Comparison of ENCODE assay signal across 8 cellular contexts in genomic region chr7:44881066-44881600, GRCh38. TPM values are rescaled to one million over a fixed set of nuclear protein-coding genes. Genes with fewer than 3 reads are reported as not detected.
DNase-seq lines count a peak whose midpoint lies in the region; ATAC-seq and TF ChIP-seq lines count a peak whose summit lies in the region.

No MANE protein-coding gene starts in this region.

- no peaks in the 10 kb centered on the region for H3K9me3 ChIP-seq in hepatocyte (ENCODE audit: low read depth)

- 90% methylated on average over 1 of the region's 1 CpG for WGBS in hepatocyte (ENCODE audit: low lambda C conversion rate, missing lambda C conversion rate)

- H3K27ac Mint-ChIP-seq in activated CD4-positive, alpha-beta T cell treated with anti-CD3 and anti-CD28 coated beads, Interleukin-2, amount 10 ng/mL, durations not matched to agents 7 days and 5 days = peak overlapping the region; percentile 59
- H3K27ac Mint-ChIP-seq in activated CD4-positive, alpha-beta memory T cell treated with anti-CD3 and anti-CD28 coated beads for 36 hours = peak overlapping the region; percentile 78
- H3K27ac Mint-ChIP-seq in stimulated activated effector memory CD8-positive, alpha-beta T cell treated with anti-CD3 and anti-CD28 coated beads, Interleukin-12 subunit alpha, Interleukin-12 subunit beta, amount 100 ng/mL, for 72 hours = peak overlapping the region; percentile 32

- no peak overlapping the region for H2AFZ ChIP-seq in hepatocyte

- no peaks in the 10 kb centered on the region for H3K9me2 ChIP-seq in hepatocyte (replicated peaks; ENCODE audit: insufficient read depth)

- no peaks in the 10 kb centered on the region for H3K27me3 ChIP-seq in hepatocyte

- POLR2A ChIA-PET in activated CD4-positive, alpha-beta T cell treated with anti-CD3 and anti-CD28 coated beads, Interleukin-2, amount 10 ng/mL, durations not matched to agents 7 days and 5 days (lab: Charles Lee) = interaction anchor here (1.5 kb wide), 1 partner anchor 34 kb away, joined by 8 read pairs; no protein-coding TSS in a partner anchor
- POLR2A ChIA-PET in activated CD4-positive, alpha-beta memory T cell treated with anti-CD3 and anti-CD28 coated beads for 36 hours (lab: Charles Lee) = interaction anchor here (0.7 to 1.6 kb wide), 8 partner anchors 14 to 231 kb away, joined by 3 to 6 read pairs (median 4); partner anchors contain the start of genes H2AZ2 and TBRG4

- TF ChIP-seq CTCF in hepatocyte (IDR thresholded peaks at IDR 0.05; ENCODE audit: poor library complexity) = no peak

- no peak overlapping the region for H3K27ac ChIP-seq in hepatocyte

- no peaks in the 10 kb centered on the region for H3K9me3 Mint-ChIP-seq in activated CD4-positive, alpha-beta T cell treated with anti-CD3 and anti-CD28 coated beads, Interleukin-2, amount 10 ng/mL, durations not matched to agents 7 days and 5 days
- peaks cover 3% of the 10 kb centered on the region for H3K9me3 Mint-ChIP-seq in activated CD4-positive, alpha-beta memory T cell treated with anti-CD3 and anti-CD28 coated beads for 36 hours
- H3K9me3 Mint-ChIP-seq in stimulated activated effector memory CD8-positive, alpha-beta T cell treated with anti-CD3 and anti-CD28 coated beads, Interleukin-12 subunit alpha, Interleukin-12 subunit beta, amount 100 ng/mL, for 72 hours = no peaks in the 10 kb centered on the region

- no peaks in the 10 kb centered on the region for H3K36me3 ChIP-seq in hepatocyte (replicated peaks; ENCODE audit: insufficient read depth, low read depth)

- H3K36me3 Mint-ChIP-seq in activated CD4-positive, alpha-beta T cell treated with anti-CD3 and anti-CD28 coated beads, Interleukin-2, amount 10 ng/mL, durations not matched to agents 7 days and 5 days (ENCODE audit: low read depth) = peaks cover 64% of the 10 kb centered on the region
- H3K36me3 Mint-ChIP-seq in activated CD4-positive, alpha-beta memory T cell treated with anti-CD3 and anti-CD28 coated beads for 36 hours = peaks cover 61% of the 10 kb centered on the region
- H3K36me3 Mint-ChIP-seq in stimulated activated effector memory CD8-positive, alpha-beta T cell treated with anti-CD3 and anti-CD28 coated beads, Interleukin-12 subunit alpha, Interleukin-12 subunit beta, amount 100 ng/mL, for 72 hours = peaks cover 86% of the 10 kb centered on the region

- H3K4me3 Mint-ChIP-seq in activated CD4-positive, alpha-beta T cell treated with anti-CD3 and anti-CD28 coated beads, Interleukin-2, amount 10 ng/mL, durations not matched to agents 7 days and 5 days = peak overlapping the region; percentile 71
- peak overlapping the region; percentile 67 for H3K4me3 Mint-ChIP-seq in activated CD4-positive, alpha-beta memory T cell treated with anti-CD3 and anti-CD28 coated beads for 36 hours
- H3K4me3 Mint-ChIP-seq in stimulated activated effector memory CD8-positive, alpha-beta T cell treated with anti-CD3 and anti-CD28 coated beads, Interleukin-12 subunit alpha, Interleukin-12 subunit beta, amount 100 ng/mL, for 72 hours = peak overlapping the region; percentile 89

- ATAC-seq in stimulated activated effector memory CD8-positive, alpha-beta T cell treated with anti-CD3 and anti-CD28 coated beads, Interleukin-12 subunit alpha, Interleukin-12 subunit beta, amount 100 ng/mL, for 72 hours = no peak
- ATAC-seq in HG02623 (IDR thresholded peaks at IDR 0.05; ENCODE audit: unreplicated experiment) (no peak), GM19467 (IDR thresholded peaks at IDR 0.05; ENCODE audit: unreplicated experiment) (no peak)

- H3K4me1 Mint-ChIP-seq in activated CD4-positive, alpha-beta T cell treated with anti-CD3 and anti-CD28 coated beads, Interleukin-2, amount 10 ng/mL, durations not matched to agents 7 days and 5 days = peaks cover 60% of the 10 kb centered on the region
- peaks cover 65% of the 10 kb centered on the region for H3K4me1 Mint-ChIP-seq in activated CD4-positive, alpha-beta memory T cell treated with anti-CD3 and anti-CD28 coated beads for 36 hours (ENCODE audit: low read depth)
- peaks cover 38% of the 10 kb centered on the region for H3K4me1 Mint-ChIP-seq in stimulated activated effector memory CD8-positive, alpha-beta T cell treated with anti-CD3 and anti-CD28 coated beads, Interleukin-12 subunit alpha, Interleukin-12 subunit beta, amount 100 ng/mL, for 72 hours

- CTCF ChIA-PET in activated CD4-positive, alpha-beta T cell treated with anti-CD3 and anti-CD28 coated beads, Interleukin-2, amount 10 ng/mL, durations not matched to agents 7 days and 5 days (lab: Charles Lee) = interaction anchor here (0.6 to 2.4 kb wide), 11 partner anchors 11 to 290 kb away, joined by 3 to 14 read pairs (median 4); partner anchors contain the start of gene H2AZ2
- CTCF ChIA-PET in activated CD4-positive, alpha-beta memory T cell treated with anti-CD3 and anti-CD28 coated beads for 36 hours (lab: Charles Lee) = interaction anchor here (0.7 to 3.9 kb wide), 12 partner anchors 13 to 315 kb away, joined by 3 to 40 read pairs (median 6); no protein-coding TSS in a partner anchor

- peaks cover 65% of the 10 kb centered on the region for H3K79me2 ChIP-seq in hepatocyte

- peak overlapping the region; percentile 92 for H3K4me2 ChIP-seq in hepatocyte

- peaks cover 61% of the 10 kb centered on the region for H4K20me1 ChIP-seq in hepatocyte (ENCODE audit: insufficient read depth, poor library complexity, severe bottlenecking)

- no peaks in the 10 kb centered on the region for H3K27me3 Mint-ChIP-seq in activated CD4-positive, alpha-beta T cell treated with anti-CD3 and anti-CD28 coated beads, Interleukin-2, amount 10 ng/mL, durations not matched to agents 7 days and 5 days
- no peaks in the 10 kb centered on the region for H3K27me3 Mint-ChIP-seq in activated CD4-positive, alpha-beta memory T cell treated with anti-CD3 and anti-CD28 coated beads for 36 hours

- DNase-seq in activated CD4-positive, alpha-beta T cell treated with anti-CD3 and anti-CD28 coated beads, Interleukin-2, amount 10 ng/mL, durations not matched to agents 7 days and 5 days = no peak
- DNase-seq in activated CD4-positive, alpha-beta T cell treated with anti-CD3 and anti-CD28 coated beads for 1 hour = no peak
- DNase-seq in activated CD4-positive, alpha-beta memory T cell treated with anti-CD3 and anti-CD28 coated beads for 36 hours = no peak
- DNase-seq in hepatocyte (ENCODE audit: low spot score) (no peak), NOMO-1 treated with dmso at 0.1 percent for 144 hours (lab: John Stamatoyannopoulos, UW; ENCODE audit: unreplicated experiment) (no peak)
- DNase-seq in stimulated activated effector memory CD8-positive, alpha-beta T cell treated with anti-CD3 and anti-CD28 coated beads, Interleukin-12 subunit alpha, Interleukin-12 subunit beta, amount 100 ng/mL, for 72 hours (ENCODE audit: low spot score in 2 of 2) = no peak

- intact Hi-C loops in activated CD4-positive, alpha-beta memory T cell treated with anti-CD3 and anti-CD28 coated beads for 36 hours (cut with micrococcal nuclease) = loop anchor here (5.0 kb wide), 1 partner anchor 146 kb away; no protein-coding TSS in a partner anchor

- peak overlapping the region; percentile 17 for H3K4me3 ChIP-seq in hepatocyte

- peaks cover 40% of the 10 kb centered on the region for H3K4me1 ChIP-seq in hepatocyte (ENCODE audit: insufficient read depth)

RNA-seq across cellular contexts. Expression of gene PURB, which starts 4.2 kb away (rescaled TPM):
- 10 to 100 TPM; 22.9 to 24.1 TPM for total RNA-seq in activated CD4-positive, alpha-beta T cell treated with anti-CD3 and anti-CD28 coated beads, Interleukin-2, amount 10 ng/mL, durations not matched to agents 7 days and 5 days
- 10 to 100 TPM; 21.5 to 23.6 TPM for total RNA-seq in activated CD4-positive, alpha-beta memory T cell treated with anti-CD3 and anti-CD28 coated beads for 36 hours
- total RNA-seq in hepatocyte = 21.4 and 25.5 TPM in 2 replicates
- 3.2 and 3.5 TPM in 2 replicates for polyA plus RNA-seq in hepatocyte

RNA-seq across cellular contexts. Expression of gene H2AZ2, which starts 33.2 kb away (rescaled TPM):
- 100 to 1,000 TPM; 327 to 404 TPM for total RNA-seq in activated CD4-positive, alpha-beta T cell treated with anti-CD3 and anti-CD28 coated beads, Interleukin-2, amount 10 ng/mL, durations not matched to agents 7 days and 5 days
- total RNA-seq in activated CD4-positive, alpha-beta memory T cell treated with anti-CD3 and anti-CD28 coated beads for 36 hours = 100 to 1,000 TPM; 299 to 307 TPM
- total RNA-seq in hepatocyte = 176 and 178 TPM in 2 replicates
- 132 and 138 TPM in 2 replicates for polyA plus RNA-seq in hepatocyte
